Comparison of ENCODE assay signal across 20 cellular contexts in the genomic region with DNA sequence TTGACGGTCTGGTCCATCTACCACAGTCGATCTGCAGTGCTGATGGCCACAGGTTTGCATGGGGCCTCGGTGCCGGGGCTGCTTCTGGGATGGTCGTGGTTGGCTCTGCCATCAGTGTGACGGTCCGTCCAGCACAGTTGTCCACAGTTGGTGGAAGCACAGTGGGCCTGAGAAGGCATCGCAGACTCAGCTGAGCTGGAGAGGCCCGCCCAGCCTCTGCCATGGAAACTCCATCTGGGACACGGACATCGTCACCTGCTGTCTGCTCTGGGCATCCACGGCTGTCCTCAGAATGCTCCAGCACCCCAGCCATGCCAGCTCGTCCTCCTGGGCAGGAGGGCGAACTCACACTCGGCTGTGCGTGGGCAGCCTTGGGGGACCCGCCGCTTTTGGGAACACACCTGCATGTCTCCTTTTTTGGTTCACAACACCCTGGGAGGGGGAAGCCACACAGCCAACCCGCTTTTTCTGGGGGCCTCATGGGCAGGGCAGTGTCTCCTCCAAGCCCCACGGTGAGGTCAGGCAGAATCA. TPM values are rescaled to one million over a fixed set of nuclear protein-coding genes. Genes with fewer than 3 reads are reported as not detected.
DNase-seq lines count a peak whose midpoint lies in the region; ATAC-seq and TF ChIP-seq lines count a peak whose summit lies in the region.
"Had no signal": no experiment of that assay in that cellular context is flagged by ENCODE, and none has a peak within 500 bp of the region (broad histone marks: within the 10 kb centered on the region; RNA-seq: fewer than 3 reads in every experiment).

No MANE protein-coding gene starts in this region.

- peak overlapping the region; percentile 16 for H2AK5ac ChIP-seq in neuronal stem cell (ENCODE audit: low read depth, low read length)

- no peaks in the 10 kb centered on the region for H3K79me1 ChIP-seq in neuronal stem cell (ENCODE audit: low read depth, low read length)

- TF ChIP-seq CTCF in right atrium auricular region (IDR thresholded peaks at IDR 0.05) (no peak), gastrocnemius medialis (IDR thresholded peaks at IDR 0.05 in 4 of 5, conservative IDR thresholded peaks at IDR 0.05 in 1 of 5) (no peak)

- H3K9me3 ChIP-seq in right atrium auricular region (no peaks in the 10 kb centered on the region), neuronal stem cell (replicated peaks in 1 of 2; ENCODE audit: control insufficient read depth in 2 of 2, insufficient read depth in 1 of 2, low read depth in 1 of 2, low read length in 2 of 2) (no peaks in the 10 kb centered on the region), gastrocnemius medialis (no peaks in the 10 kb centered on the region)
- H3K9me3 ChIP-seq: HAP-1 had no signal

- WGBS in neuronal stem cell (ENCODE audit: extremely low coverage in 2 of 2, insufficient read length in 2 of 2, insufficient replicate concordance in 1 of 2), 2 donors: no CpG with 5 or more reads among the region's 20 CpGs

- H4K8ac ChIP-seq in neuronal stem cell (ENCODE audit: low read depth, low read length): no peak overlapping the region

- H3K14ac ChIP-seq in neuronal stem cell (ENCODE audit: low read length): no peak overlapping the region

- no peak overlapping the region for H3K9ac ChIP-seq in neuronal stem cell (ENCODE audit: low read depth, low read length, poor library complexity)
- H3K9ac ChIP-seq: GM23248 had no signal

- intact Hi-C loops in Right ventricle myocardium inferior (cut with DNase I): no loop called here
- intact Hi-C loops in gastrocnemius medialis (cut with DNase I; ENCODE audit: low total_unique reads): loop anchor here (2.0 kb wide), 1 partner anchor 39 kb away; no protein-coding TSS in a partner anchor

- H3K36me3 ChIP-seq in right atrium auricular region: no peaks in the 10 kb centered on the region
- no peaks in the 10 kb centered on the region for H3K36me3 ChIP-seq in H7 (replicated peaks; ENCODE audit: control insufficient read depth, insufficient read depth, low read length)
- no peaks in the 10 kb centered on the region for H3K36me3 ChIP-seq in neuronal stem cell (replicated peaks in 1 of 2; ENCODE audit: control insufficient read depth in 2 of 2, insufficient read depth in 2 of 2, low read length in 2 of 2)
- H3K36me3 ChIP-seq in gastrocnemius medialis: peaks cover 0 to 14% of the 10 kb centered on the region in 2 donors
- H3K36me3 ChIP-seq: HAP-1 had no signal

- peak; percentile 70 to 80 for TF ChIP-seq POLR2A in gastrocnemius medialis (IDR thresholded peaks at IDR 0.05)

- no peak overlapping the region for H2AFZ ChIP-seq in neuronal stem cell (ENCODE audit: low read length)
- H2AFZ ChIP-seq: GM23248 had no signal

- in situ Hi-C loops in gastrocnemius medialis (cut with MboI; ENCODE audit: low sequenced_read_pairs in 4 of 4): no loop called here

- no peak overlapping the region for H4K91ac ChIP-seq in neuronal stem cell (ENCODE audit: low read depth, low read length, poor library complexity)

- H3K27me3 ChIP-seq in right atrium auricular region (no peaks in the 10 kb centered on the region), H7 (ENCODE audit: control insufficient read depth, insufficient read depth, low read length) (no peaks in the 10 kb centered on the region), neuronal stem cell (ENCODE audit: control insufficient read depth in 3 of 3, insufficient read depth in 3 of 3, low read depth in 1 of 3, low read length in 3 of 3) (peaks cover 0 to 49% (median 0%) of the 10 kb centered on the region in 3 experiments), gastrocnemius medialis (no peaks in the 10 kb centered on the region)

- peaks cover 0 to 15% of the 10 kb centered on the region in 2 donors for H3K4me1 ChIP-seq in right atrium auricular region
- peaks cover 8% of the 10 kb centered on the region in 2 donors for H3K4me1 ChIP-seq in neuronal stem cell (ENCODE audit: control insufficient read depth in 2 of 2, insufficient read depth in 1 of 2, low read depth in 1 of 2, low read length in 2 of 2)
- H3K4me1 ChIP-seq in gastrocnemius medialis: peaks cover 63 to 65% of the 10 kb centered on the region in 2 donors
- H3K4me1 ChIP-seq: HAP-1 had no signal

- H3K18ac ChIP-seq in neuronal stem cell (ENCODE audit: low read length): no peak overlapping the region

- ATAC-seq in Right ventricle myocardium inferior (no peak), gastrocnemius medialis (peak; percentile 32 to 41), HG02588 (IDR thresholded peaks at IDR 0.05; ENCODE audit: unreplicated experiment) (no peak), HG02798 (IDR thresholded peaks at IDR 0.05; ENCODE audit: poor library complexity, unreplicated experiment) (no peak)

- H3K27ac ChIP-seq in right atrium auricular region (no peak overlapping the region), neuronal stem cell (replicated peaks; ENCODE audit: low read length) (no peak overlapping the region), gastrocnemius medialis (peak overlapping the region; percentile 93 to 100 (median 98))
- H3K27ac ChIP-seq: 22Rv1, GM23248 had no signal

- no peak overlapping the region for H2BK120ac ChIP-seq in neuronal stem cell (ENCODE audit: low read depth, low read length)

- H2BK15ac ChIP-seq in neuronal stem cell (ENCODE audit: low read length): peak overlapping the region; percentile 1

- H2BK12ac ChIP-seq in neuronal stem cell (ENCODE audit: low read length): no peak overlapping the region

- H3K4me2 ChIP-seq in neuronal stem cell (ENCODE audit: insufficient read depth, low read length, poor library complexity, severe bottlenecking): no peak overlapping the region

- DNase-seq in Right ventricle myocardium inferior (ENCODE audit: missing footprints) (peak; percentile 55), right atrium auricular region (ENCODE audit: low spot score) (no peak), H7 (peak; percentile 46), neuronal stem cell (ENCODE audit: low spot score) (no peak), gastrocnemius medialis (peak; percentile 80 to 86)
- no peak for DNase-seq in stimulated activated naive CD4-positive, alpha-beta T cell treated with Interleukin-2 at 50 U/mL for 16 hours (lab: John Stamatoyannopoulos, UW)
- DNase-seq: C1 segment of cervical spinal cord; Calu3; CD4-positive, alpha-beta memory T cell; COR-L47; DMS53; DMS79 treated with DMSO at 0.1 percent for 48 hours; GF-D8; GM23248; HFFc6 had no signal

- H3K4ac ChIP-seq in neuronal stem cell (ENCODE audit: low read length): no peak overlapping the region

- no peak overlapping the region for H3K4me3 ChIP-seq in right atrium auricular region
- no peak overlapping the region for H3K4me3 ChIP-seq in H7 (ENCODE audit: insufficient read depth, low read depth, low read length)
- no peak overlapping the region for H3K4me3 ChIP-seq in neuronal stem cell (ENCODE audit: low read length in 2 of 2)
- peak overlapping the region; percentile 67 to 78 (median 78) for H3K4me3 ChIP-seq in gastrocnemius medialis
- H3K4me3 ChIP-seq: GM23248, HAP-1 had no signal

- peak overlapping the region; percentile 44 for H2BK5ac ChIP-seq in neuronal stem cell (ENCODE audit: low read length)

- H3K23ac ChIP-seq in neuronal stem cell (ENCODE audit: low read depth, low read length, poor library complexity): peak overlapping the region; percentile 94

RNA-seq across cellular contexts. Expression of gene ABLIM2, which starts 33.0 kb away (rescaled TPM):
- 24.9 TPM for total RNA-seq in Right ventricle myocardium inferior
- total RNA-seq in right atrium auricular region: 10 to 100 TPM in 1 of 2 donors, 1 to 10 TPM in 1; 5.7 to 11.2 TPM
- total RNA-seq in H7 (2014; rRNA removed; shearing (Covaris generic)): 1.6 and 1.9 TPM in 2 replicates
- polyA plus RNA-seq in neuronal stem cell (2013, experiment 1 of 2): 0.78 TPM
- 0.93 TPM for polyA plus RNA-seq in neuronal stem cell (2013, experiment 2 of 2)
- total RNA-seq in gastrocnemius medialis: 100 to 1,000 TPM; 177 to 281 (median 244) TPM
- total RNA-seq: GM23248 had no signal
- polyA plus RNA-seq: AG04450, GM23248 had no signal

Comparison
In these comparisons a context has a peak if more than half of its experiments do, and no peak if none do; other contexts are left out.
1. DNase-seq: peak in Right ventricle myocardium inferior (single experiment), H7 (single experiment) and gastrocnemius medialis (2 of 2); none in right atrium auricular region (single experiment), neuronal stem cell (single experiment) and stimulated activated naive CD4-positive, alpha-beta T cell treated with Interleukin-2 at 50 U/mL for 16 hours (single experiment).
2. ATAC-seq: peak in gastrocnemius medialis (2 of 2); none in Right ventricle myocardium inferior (single experiment), HG02588 (single experiment) and HG02798 (single experiment).
3. H3K27ac ChIP-seq: peak in gastrocnemius medialis (4 of 4); none in right atrium auricular region (0 of 2) and neuronal stem cell (single experiment).
4. H3K4me3 ChIP-seq: peak in gastrocnemius medialis (4 of 4); none in right atrium auricular region (0 of 2), H7 (single experiment) and neuronal stem cell (0 of 2).